In the genomic region with DNA sequence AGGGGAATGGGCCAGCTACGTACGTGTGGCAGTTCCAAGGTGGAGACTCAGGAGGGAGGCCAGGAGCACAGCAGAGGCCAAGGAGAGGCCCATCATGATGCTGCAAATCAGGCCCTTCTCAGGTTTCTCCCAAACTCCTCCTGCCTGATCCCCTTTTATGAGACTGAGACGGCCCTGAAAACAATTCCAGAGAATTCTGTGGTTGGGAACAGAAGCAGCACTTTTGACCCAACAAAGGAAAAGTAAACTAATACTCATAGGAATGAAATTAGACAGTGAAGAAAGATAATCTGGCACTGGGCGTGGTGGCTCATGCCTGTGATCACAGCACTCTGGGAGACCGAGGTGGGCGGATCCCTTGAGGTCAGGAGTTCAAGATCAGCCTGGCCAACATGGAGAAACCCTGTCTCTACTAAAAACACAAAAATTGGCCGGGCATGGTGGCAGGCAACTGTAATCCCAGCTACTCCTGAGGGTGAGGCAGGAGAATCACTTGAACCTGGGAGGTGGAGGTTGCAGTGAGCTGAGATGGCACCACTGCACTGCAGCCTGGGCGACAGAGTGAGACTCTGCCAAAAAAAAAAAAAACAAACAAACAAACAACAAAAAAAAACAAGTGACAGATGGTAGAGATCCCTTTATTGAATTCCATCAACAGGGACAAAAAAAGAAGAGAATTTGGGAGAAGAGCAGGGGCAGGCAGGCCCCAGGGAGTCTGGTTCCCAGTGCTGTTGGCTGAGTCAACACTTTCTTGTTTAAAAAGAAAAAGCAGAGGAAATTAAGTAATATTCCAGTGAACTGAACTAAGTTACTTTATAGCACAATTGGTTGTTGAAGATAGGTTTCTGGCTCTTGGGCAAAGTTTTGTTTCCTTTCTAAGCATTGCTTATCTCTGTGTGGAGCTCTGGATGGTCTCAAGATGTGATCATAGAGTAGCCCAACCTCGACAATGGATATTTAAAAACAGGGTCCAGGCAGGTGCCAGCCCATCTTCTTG, we compare ENCODE assay signal across 10 cellular contexts. TPM values are rescaled to one million over a fixed set of nuclear protein-coding genes. Genes with fewer than 3 reads are reported as not detected.
DNase-seq lines count a peak whose midpoint lies in the region; ATAC-seq and TF ChIP-seq lines count a peak whose summit lies in the region.
"Had no signal": no experiment of that assay in that cellular context is flagged by ENCODE, and none has a peak within 500 bp of the region (broad histone marks: within the 10 kb centered on the region; RNA-seq: fewer than 3 reads in every experiment).

Gene CCL26, minus strand, starts transcription at position 131 of the 997 bp plus-strand sequence. Its CDS starts 35 bp downstream, at position 96.

- no peaks in the 10 kb centered on the region for H3K27me3 ChIP-seq in esophagus (ENCODE audit: control insufficient read depth in 1 of 2, insufficient read depth in 2 of 2, low read length in 2 of 2)

- H3K4me1 Mint-ChIP-seq in nephron (no peaks in the 10 kb centered on the region), natural killer cell (peaks cover 18 to 19% of the 10 kb centered on the region in 2 donors)
- peaks cover 21% of the 10 kb centered on the region for H3K4me1 Mint-ChIP-seq in activated CD8-positive, alpha-beta memory T cell treated with anti-CD3 and anti-CD28 coated beads, Interleukin-2, amount 10 ng/mL, durations not matched to agents 7 days and 5 days

- no peaks in the 10 kb centered on the region for H3K9me3 ChIP-seq in esophagus (ENCODE audit: control insufficient read depth in 2 of 2, insufficient read depth in 1 of 2, low read depth in 1 of 2, low read length in 1 of 2)

- no peaks in the 10 kb centered on the region for H3K36me3 ChIP-seq in esophagus (ENCODE audit: control insufficient read depth in 2 of 2, insufficient read depth in 2 of 2, low read length in 1 of 2)

- H3K27ac ChIP-seq in esophagus (ENCODE audit: low read depth in 2 of 2, low read length in 1 of 2), result peak within 1 kb of the TSS; percentile 16 to 28

- no peak within 1 kb of the TSS for H3K4me3 Mint-ChIP-seq in nephron
- no peak within 1 kb of the TSS for H3K4me3 Mint-ChIP-seq in natural killer cell
- no peak within 1 kb of the TSS for H3K4me3 Mint-ChIP-seq in activated CD8-positive, alpha-beta memory T cell treated with anti-CD3 and anti-CD28 coated beads, Interleukin-2, amount 10 ng/mL, durations not matched to agents 7 days and 5 days

- H3K36me3 Mint-ChIP-seq in nephron (ENCODE audit: low read depth) (no peaks in the 10 kb centered on the region), natural killer cell (no peaks in the 10 kb centered on the region)
- peaks cover 3% of the 10 kb centered on the region for H3K36me3 Mint-ChIP-seq in activated CD8-positive, alpha-beta memory T cell treated with anti-CD3 and anti-CD28 coated beads, Interleukin-2, amount 10 ng/mL, durations not matched to agents 7 days and 5 days

- CTCF ChIA-PET in activated CD8-positive, alpha-beta memory T cell treated with anti-CD3 and anti-CD28 coated beads, Interleukin-2, amount 10 ng/mL, durations not matched to agents 7 days and 5 days (lab: Charles Lee), result interaction anchor here (1.1 to 1.8 kb wide), 2 partner anchors 10 to 11 kb away, joined by 3 to 5 read pairs; no protein-coding TSS in a partner anchor

- no peaks in the 10 kb centered on the region for H3K27me3 Mint-ChIP-seq in nephron (ENCODE audit: low read depth)
- no peaks in the 10 kb centered on the region for H3K27me3 Mint-ChIP-seq in natural killer cell (ENCODE audit: low read depth in 2 of 2)
- no peaks in the 10 kb centered on the region for H3K27me3 Mint-ChIP-seq in activated CD8-positive, alpha-beta memory T cell treated with anti-CD3 and anti-CD28 coated beads, Interleukin-2, amount 10 ng/mL, durations not matched to agents 7 days and 5 days

- 57 to 62% methylated on average over 9 of the region's 9 CpGs for WGBS in esophagus, 2 donors

- TF ChIP-seq CTCF in nephron (IDR thresholded peaks at IDR 0.05; ENCODE audit: unreplicated experiment in 3 of 3), result no peak
- TF ChIP-seq CTCF in natural killer cell (IDR thresholded peaks at IDR 0.05), result no peak

- intact Hi-C loops in natural killer cell (cut with micrococcal nuclease), result no loop called here

- no peaks in the 10 kb centered on the region for H3K4me1 ChIP-seq in esophagus (ENCODE audit: control insufficient read depth in 2 of 2, insufficient read depth in 2 of 2, low read length in 1 of 2)

- H3K4me3 ChIP-seq in esophagus (ENCODE audit: low read depth in 1 of 2, low read length in 2 of 2), result no peak within 1 kb of the TSS

- peak within 1 kb of the TSS in 2 of 3 experiments; percentile 37 to 59 for H3K27ac Mint-ChIP-seq in nephron
- H3K27ac Mint-ChIP-seq in natural killer cell, result no peak within 1 kb of the TSS
- no peak within 1 kb of the TSS for H3K27ac Mint-ChIP-seq in activated CD8-positive, alpha-beta memory T cell treated with anti-CD3 and anti-CD28 coated beads, Interleukin-2, amount 10 ng/mL, durations not matched to agents 7 days and 5 days

- peak; percentile 35 for DNase-seq in AG08396 (ENCODE audit: low spot score)
- peak; percentile 94 for DNase-seq in M059J (ENCODE audit: low read depth)
- DNase-seq in natural killer cell, result no peak
- no peak for DNase-seq in cerebellar nuclear complex (lab: John Stamatoyannopoulos, UW)
- no peak for DNase-seq in stimulated activated CD4-positive, alpha-beta T cell treated with anti-CD3 and anti-CD28 coated beads, Interleukin-4, amount 100 ng/mL, for 4 hours
- DNase-seq in activated CD8-positive, alpha-beta memory T cell treated with anti-CD3 and anti-CD28 coated beads, Interleukin-2, amount 10 ng/mL, durations not matched to agents 7 days and 5 days, result no peak
- DNase-seq: DMS79 had no signal

- H3K9me3 Mint-ChIP-seq in nephron (no peaks in the 10 kb centered on the region), natural killer cell (no peaks in the 10 kb centered on the region)
- H3K9me3 Mint-ChIP-seq in activated CD8-positive, alpha-beta memory T cell treated with anti-CD3 and anti-CD28 coated beads, Interleukin-2, amount 10 ng/mL, durations not matched to agents 7 days and 5 days (ENCODE audit: low read depth), result no peaks in the 10 kb centered on the region

- ATAC-seq in natural killer cell, result no peak
- no peak for ATAC-seq in activated CD8-positive, alpha-beta memory T cell treated with anti-CD3 and anti-CD28 coated beads, Interleukin-2, amount 10 ng/mL, durations not matched to agents 7 days and 5 days

RNA-seq across cellular contexts. Expression of gene CCL26, which starts in this region (rescaled TPM):
- total RNA-seq in M059J (2014; rRNA removed; shearing (Covaris generic)), result 28.4 and 33.9 TPM in 2 replicates
- under 1 TPM; 0.71 to 0.73 TPM for polyA plus RNA-seq in esophagus
- not detected for total RNA-seq in natural killer cell
- total RNA-seq in activated CD8-positive, alpha-beta memory T cell treated with anti-CD3 and anti-CD28 coated beads, Interleukin-2, amount 10 ng/mL, durations not matched to agents 7 days and 5 days, result not detected
- total RNA-seq: epithelial cell of proximal tubule had no signal

Comparison
In these comparisons a context has a peak if more than half of its experiments do, and no peak if none do; other contexts are left out.
1. RNA of gene CCL26 (total RNA-seq): 28.4 to 33.9 TPM in M059J; not detected in natural killer cell and not detected in activated CD8-positive, alpha-beta memory T cell treated with anti-CD3 and anti-CD28 coated beads, Interleukin-2, amount 10 ng/mL, durations not matched to agents 7 days and 5 days; every median in the first group is over 10 times any median in the second.
2. DNase-seq: peak in AG08396 (single experiment) and M059J (single experiment); none in natural killer cell (single experiment), cerebellar nuclear complex (0 of 2), stimulated activated CD4-positive, alpha-beta T cell treated with anti-CD3 and anti-CD28 coated beads, Interleukin-4, amount 100 ng/mL, for 4 hours (0 of 2) and activated CD8-positive, alpha-beta memory T cell treated with anti-CD3 and anti-CD28 coated beads, Interleukin-2, amount 10 ng/mL, durations not matched to agents 7 days and 5 days (single experiment).
3. H3K27ac Mint-ChIP-seq: peak in nephron (2 of 3); none in natural killer cell (0 of 2) and activated CD8-positive, alpha-beta memory T cell treated with anti-CD3 and anti-CD28 coated beads, Interleukin-2, amount 10 ng/mL, durations not matched to agents 7 days and 5 days (single experiment).